Comparison of ENCODE assay signal across 1 cellular context in the genomic region with DNA sequence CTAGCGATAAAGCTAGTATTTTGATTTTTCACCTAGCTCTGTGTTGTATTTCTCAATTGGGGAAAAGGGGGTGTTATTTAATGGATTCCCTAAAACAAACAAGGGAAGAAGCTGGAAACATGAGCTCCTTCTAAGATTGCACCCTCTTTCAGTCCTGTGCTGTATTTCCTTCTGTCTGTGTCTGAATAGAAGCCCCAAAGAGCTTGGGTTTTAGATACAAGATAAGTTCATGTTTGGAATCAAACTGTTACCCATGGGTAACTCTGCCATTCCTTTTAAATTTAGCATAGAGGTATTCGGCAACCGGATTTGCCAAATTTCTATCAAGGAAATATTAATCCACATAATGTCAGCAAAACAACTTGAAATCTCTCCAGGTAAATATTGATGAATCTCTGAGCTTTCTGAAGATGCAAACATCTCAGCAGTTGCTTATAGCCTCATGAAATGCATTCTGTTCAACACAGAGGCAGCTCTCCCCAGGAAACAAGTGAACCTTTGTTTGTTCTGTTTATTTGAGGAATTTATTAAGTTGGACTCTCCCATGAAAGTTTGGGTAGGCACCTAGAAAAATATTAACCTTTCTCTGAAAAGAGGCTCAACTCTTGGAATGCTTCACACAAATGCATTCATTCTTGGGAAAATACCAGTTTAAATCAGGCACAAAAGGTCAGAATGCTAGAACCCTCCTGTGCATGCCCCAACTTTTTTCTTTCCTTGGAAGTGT.
TF ChIP-seq lines count a peak whose summit lies in the region.

No MANE protein-coding gene starts in this region.

TF ChIP-seq in HepG2, 621 proteins besides CTCF, POLR2A, EP300 and RAD21 (continued from another document and continues in another):
- TF ChIP-seq ZNF629 (CRISPR knock-in tag; conservative IDR thresholded peaks at IDR 0.05) (0 out of 2 replicates have a peak, but pooled peaks have one; percentile 6), FOSL2 (CRISPR knock-in tag; IDR thresholded peaks at IDR 0.05) (peak; percentile 45; the same call in 1 of the 2 replicates), BCL6 (CRISPR knock-in tag; IDR thresholded peaks at IDR 0.05) (peak; percentile 94), ZNF558 (CRISPR knock-in tag; IDR thresholded peaks at IDR 0.05; ENCODE audit: borderline replicate concordance) (0 out of 2 replicates have a peak, but pooled peaks have one; percentile 52), FOXK1 (CRISPR knock-in tag; IDR thresholded peaks at IDR 0.05; ENCODE audit: borderline replicate concordance, low read depth) (peak; percentile 36; the same call in 1 of the 2 replicates), FOXA1 (IDR thresholded peaks at IDR 0.05) (no peak), FOXA1 (CRISPR knock-in tag; IDR thresholded peaks at IDR 0.05) (peak; percentile 71), POGZ (CRISPR knock-in tag; IDR thresholded peaks at IDR 0.05) (peak; percentile 40; the same call in 1 of the 2 replicates), IKZF1 (IDR thresholded peaks at IDR 0.05) (no peak), ZNF124 (CRISPR knock-in tag; IDR thresholded peaks at IDR 0.05) (peak; percentile 54; the same call in 1 of the 2 replicates), SAP130 (CRISPR knock-in tag; IDR thresholded peaks at IDR 0.05; ENCODE audit: low read depth) (peak; percentile 57), ASH2L (IDR thresholded peaks at IDR 0.05; ENCODE audit: insufficient read length, low read depth, low read length) (peak; percentile 65), PRDM10 (CRISPR knock-in tag; IDR thresholded peaks at IDR 0.05; ENCODE audit: low read depth) (peak; percentile 91), MIXL1 (CRISPR knock-in tag; IDR thresholded peaks at IDR 0.05) (peak; percentile 85), NCOR1 (IDR thresholded peaks at IDR 0.05; ENCODE audit: borderline replicate concordance, low read length) (peak; percentile 66), ONECUT2 (CRISPR knock-in tag; IDR thresholded peaks at IDR 0.05) (0 out of 2 replicates have a peak, but pooled peaks have one; percentile 46), ZKSCAN8 (CRISPR knock-in tag; IDR thresholded peaks at IDR 0.05; ENCODE audit: borderline replicate concordance) (peak; percentile 61; the same call in 1 of the 2 replicates), TCF7 (IDR thresholded peaks at IDR 0.05; ENCODE audit: low read depth) (peak; percentile 52; the same call in 1 of the 2 replicates), HDAC2 (CRISPR knock-in tag; IDR thresholded peaks at IDR 0.05) (peak; percentile 92), ZNF616 (CRISPR knock-in tag; IDR thresholded peaks at IDR 0.05; ENCODE audit: low read depth) (no peak), NR2C2 (CRISPR knock-in tag; IDR thresholded peaks at IDR 0.05; ENCODE audit: borderline replicate concordance) (0 out of 2 replicates have a peak, but pooled peaks have one; percentile 34), KLF16 (CRISPR knock-in tag; IDR thresholded peaks at IDR 0.05) (peak in 1 of 2 experiments; percentile 14; a peak in 1 of 4 replicates), FOXC1 (CRISPR knock-in tag; IDR thresholded peaks at IDR 0.05; ENCODE audit: borderline replicate concordance) (no peak), HHEX (CRISPR knock-in tag; IDR thresholded peaks at IDR 0.05) (0 out of 2 replicates have a peak, but pooled peaks have one; percentile 22), STAT6 (CRISPR knock-in tag; IDR thresholded peaks at IDR 0.05; ENCODE audit: borderline replicate concordance) (peak; percentile 74; the same call in 1 of the 2 replicates), POLR2G (IDR thresholded peaks at IDR 0.05; ENCODE audit: low read depth, low read length) (peak; percentile 57; the same call in 1 of the 2 replicates), ZGPAT (CRISPR knock-in tag; IDR thresholded peaks at IDR 0.05) (peak; percentile 84), MYC (CRISPR knock-in tag; IDR thresholded peaks at IDR 0.05; ENCODE audit: borderline replicate concordance) (no peak), NR2F6 (IDR thresholded peaks at IDR 0.05) (peak; percentile 80), NR2F6 (CRISPR knock-in tag; IDR thresholded peaks at IDR 0.05) (peak; percentile 74)
- TF ChIP-seq, protein P1, sequence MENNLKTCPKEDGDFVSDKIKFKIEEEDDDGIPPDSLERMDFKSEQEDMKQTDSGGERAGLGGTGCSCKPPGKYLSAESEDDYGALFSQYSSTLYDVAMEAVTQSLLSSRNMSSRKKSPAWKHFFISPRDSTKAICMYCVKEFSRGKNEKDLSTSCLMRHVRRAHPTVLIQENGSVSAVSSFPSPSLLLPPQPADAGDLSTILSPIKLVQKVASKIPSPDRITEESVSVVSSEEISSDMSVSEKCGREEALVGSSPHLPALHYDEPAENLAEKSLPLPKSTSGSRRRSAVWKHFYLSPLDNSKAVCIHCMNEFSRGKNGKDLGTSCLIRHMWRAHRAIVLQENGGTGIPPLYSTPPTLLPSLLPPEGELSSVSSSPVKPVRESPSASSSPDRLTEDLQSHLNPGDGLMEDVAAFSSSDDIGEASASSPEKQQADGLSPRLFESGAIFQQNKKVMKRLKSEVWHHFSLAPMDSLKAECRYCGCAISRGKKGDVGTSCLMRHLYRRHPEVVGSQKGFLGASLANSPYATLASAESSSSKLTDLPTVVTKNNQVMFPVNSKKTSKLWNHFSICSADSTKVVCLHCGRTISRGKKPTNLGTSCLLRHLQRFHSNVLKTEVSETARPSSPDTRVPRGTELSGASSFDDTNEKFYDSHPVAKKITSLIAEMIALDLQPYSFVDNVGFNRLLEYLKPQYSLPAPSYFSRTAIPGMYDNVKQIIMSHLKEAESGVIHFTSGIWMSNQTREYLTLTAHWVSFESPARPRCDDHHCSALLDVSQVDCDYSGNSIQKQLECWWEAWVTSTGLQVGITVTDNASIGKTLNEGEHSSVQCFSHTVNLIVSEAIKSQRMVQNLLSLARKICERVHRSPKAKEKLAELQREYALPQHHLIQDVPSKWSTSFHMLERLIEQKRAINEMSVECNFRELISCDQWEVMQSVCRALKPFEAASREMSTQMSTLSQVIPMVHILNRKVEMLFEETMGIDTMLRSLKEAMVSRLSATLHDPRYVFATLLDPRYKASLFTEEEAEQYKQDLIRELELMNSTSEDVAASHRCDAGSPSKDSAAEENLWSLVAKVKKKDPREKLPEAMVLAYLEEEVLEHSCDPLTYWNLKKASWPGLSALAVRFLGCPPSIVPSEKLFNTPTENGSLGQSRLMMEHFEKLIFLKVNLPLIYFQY (CRISPR knock-in tag; IDR thresholded peaks at IDR 0.05; ENCODE audit: borderline replicate concordance) = no peak
- TF ChIP-seq, protein P2, sequence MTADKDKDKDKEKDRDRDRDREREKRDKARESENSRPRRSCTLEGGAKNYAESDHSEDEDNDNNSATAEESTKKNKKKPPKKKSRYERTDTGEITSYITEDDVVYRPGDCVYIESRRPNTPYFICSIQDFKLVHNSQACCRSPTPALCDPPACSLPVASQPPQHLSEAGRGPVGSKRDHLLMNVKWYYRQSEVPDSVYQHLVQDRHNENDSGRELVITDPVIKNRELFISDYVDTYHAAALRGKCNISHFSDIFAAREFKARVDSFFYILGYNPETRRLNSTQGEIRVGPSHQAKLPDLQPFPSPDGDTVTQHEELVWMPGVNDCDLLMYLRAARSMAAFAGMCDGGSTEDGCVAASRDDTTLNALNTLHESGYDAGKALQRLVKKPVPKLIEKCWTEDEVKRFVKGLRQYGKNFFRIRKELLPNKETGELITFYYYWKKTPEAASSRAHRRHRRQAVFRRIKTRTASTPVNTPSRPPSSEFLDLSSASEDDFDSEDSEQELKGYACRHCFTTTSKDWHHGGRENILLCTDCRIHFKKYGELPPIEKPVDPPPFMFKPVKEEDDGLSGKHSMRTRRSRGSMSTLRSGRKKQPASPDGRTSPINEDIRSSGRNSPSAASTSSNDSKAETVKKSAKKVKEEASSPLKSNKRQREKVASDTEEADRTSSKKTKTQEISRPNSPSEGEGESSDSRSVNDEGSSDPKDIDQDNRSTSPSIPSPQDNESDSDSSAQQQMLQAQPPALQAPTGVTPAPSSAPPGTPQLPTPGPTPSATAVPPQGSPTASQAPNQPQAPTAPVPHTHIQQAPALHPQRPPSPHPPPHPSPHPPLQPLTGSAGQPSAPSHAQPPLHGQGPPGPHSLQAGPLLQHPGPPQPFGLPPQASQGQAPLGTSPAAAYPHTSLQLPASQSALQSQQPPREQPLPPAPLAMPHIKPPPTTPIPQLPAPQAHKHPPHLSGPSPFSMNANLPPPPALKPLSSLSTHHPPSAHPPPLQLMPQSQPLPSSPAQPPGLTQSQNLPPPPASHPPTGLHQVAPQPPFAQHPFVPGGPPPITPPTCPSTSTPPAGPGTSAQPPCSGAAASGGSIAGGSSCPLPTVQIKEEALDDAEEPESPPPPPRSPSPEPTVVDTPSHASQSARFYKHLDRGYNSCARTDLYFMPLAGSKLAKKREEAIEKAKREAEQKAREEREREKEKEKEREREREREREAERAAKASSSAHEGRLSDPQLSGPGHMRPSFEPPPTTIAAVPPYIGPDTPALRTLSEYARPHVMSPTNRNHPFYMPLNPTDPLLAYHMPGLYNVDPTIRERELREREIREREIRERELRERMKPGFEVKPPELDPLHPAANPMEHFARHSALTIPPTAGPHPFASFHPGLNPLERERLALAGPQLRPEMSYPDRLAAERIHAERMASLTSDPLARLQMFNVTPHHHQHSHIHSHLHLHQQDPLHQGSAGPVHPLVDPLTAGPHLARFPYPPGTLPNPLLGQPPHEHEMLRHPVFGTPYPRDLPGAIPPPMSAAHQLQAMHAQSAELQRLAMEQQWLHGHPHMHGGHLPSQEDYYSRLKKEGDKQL (CRISPR knock-in tag; IDR thresholded peaks at IDR 0.05; ENCODE audit: low read depth) = peak; percentile 63; the same call in 1 of the 2 replicates
- TF ChIP-seq, protein P3, sequence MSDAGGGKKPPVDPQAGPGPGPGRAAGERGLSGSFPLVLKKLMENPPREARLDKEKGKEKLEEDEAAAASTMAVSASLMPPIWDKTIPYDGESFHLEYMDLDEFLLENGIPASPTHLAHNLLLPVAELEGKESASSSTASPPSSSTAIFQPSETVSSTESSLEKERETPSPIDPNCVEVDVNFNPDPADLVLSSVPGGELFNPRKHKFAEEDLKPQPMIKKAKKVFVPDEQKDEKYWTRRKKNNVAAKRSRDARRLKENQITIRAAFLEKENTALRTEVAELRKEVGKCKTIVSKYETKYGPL (CRISPR knock-in tag; IDR thresholded peaks at IDR 0.05) = 0 out of 2 replicates have a peak, but pooled peaks have one; percentile 18
